ENCODE assay signal across 8 cellular contexts in genomic region chr11:10351768-10352641, GRCh38. TPM values are rescaled to one million over a fixed set of nuclear protein-coding genes. Genes with fewer than 3 reads are reported as not detected.
DNase-seq lines count a peak whose midpoint lies in the region; ATAC-seq lines count a peak whose summit lies in the region.

No MANE protein-coding gene starts in this region.

- no peaks in the 10 kb centered on the region for H3K36me3 ChIP-seq in iPS-18a (ENCODE audit: control insufficient read depth, low read depth, low read length)

- H3K27ac ChIP-seq in iPS-18a (ENCODE audit: low read length), result peak overlapping the region; percentile 90

- ATAC-seq in HG03342 (IDR thresholded peaks at IDR 0.05; ENCODE audit: unreplicated experiment) (no peak), HG03469 (IDR thresholded peaks at IDR 0.05; ENCODE audit: unreplicated experiment) (no peak), GM21576 (IDR thresholded peaks at IDR 0.05; ENCODE audit: unreplicated experiment) (no peak)

- H3K9ac ChIP-seq in iPS-18a (ENCODE audit: low read length), result peak overlapping the region; percentile 55

- H3K4me3 ChIP-seq in iPS-18a (ENCODE audit: low read length), result peak overlapping the region; percentile 32

- intact Hi-C loops in posterior vena cava (cut with DNase I), result no loop called here

- H3K27me3 ChIP-seq in iPS-18a (ENCODE audit: control insufficient read depth, insufficient read depth, low read length), result no peaks in the 10 kb centered on the region

- H3K9me3 ChIP-seq in iPS-18a (ENCODE audit: control insufficient read depth, low read depth, low read length), result no peaks in the 10 kb centered on the region

- DNase-seq in HuH-7 (ENCODE audit: low spot score) (peak; percentile 27), astrocyte of the hippocampus (ENCODE audit: low read depth, low spot score) (peak; percentile 81), stromal cell of bone marrow (ENCODE audit: low read depth) (peak; percentile 60), posterior vena cava (ENCODE audit: low spot score) (no peak)

- H3K4me1 ChIP-seq in iPS-18a (ENCODE audit: control insufficient read depth, low read depth, low read length), result peaks cover 35% of the 10 kb centered on the region

RNA-seq across cellular contexts. Expression of gene ADM, which starts 47.1 kb away (rescaled TPM):
- total RNA-seq in posterior vena cava, result 10 to 100 TPM; 36.5 to 52.2 TPM

RNA-seq across cellular contexts. Expression of gene SBF2, which starts 58.0 kb away (rescaled TPM):
- 10 to 100 TPM; 53.4 to 58.9 TPM for total RNA-seq in posterior vena cava
